In the genomic region with DNA sequence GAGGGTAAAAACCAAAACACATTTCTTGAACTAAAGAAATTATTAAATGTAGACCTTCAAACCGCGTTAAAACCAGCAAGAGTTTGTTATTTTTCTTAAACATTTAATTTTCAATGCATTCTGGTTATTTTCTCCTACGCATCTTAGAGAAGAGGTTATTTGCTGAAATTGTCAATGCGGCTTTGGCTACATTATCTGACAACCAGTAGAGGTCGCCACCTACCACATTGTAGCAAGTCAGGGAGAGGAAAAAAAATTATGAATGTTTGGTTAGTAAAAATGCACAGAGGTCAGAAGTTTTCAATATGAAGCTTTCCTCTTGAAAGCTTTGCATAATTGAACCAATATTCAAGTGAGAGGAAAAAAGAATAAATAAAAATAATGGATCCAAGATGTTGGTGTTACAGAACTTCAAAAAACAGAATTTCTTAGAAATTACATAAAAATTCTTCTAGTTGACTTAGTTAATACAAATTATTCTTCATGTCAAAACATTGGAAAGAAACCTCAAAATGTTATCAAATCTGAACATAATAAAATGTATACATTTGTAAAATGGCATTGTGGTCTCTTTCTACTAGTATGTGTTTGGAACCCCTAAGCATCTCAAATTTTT, we compare ENCODE assay signal across 8 cellular contexts.
DNase-seq lines count a peak whose midpoint lies in the region; ATAC-seq lines count a peak whose summit lies in the region.

No MANE protein-coding gene starts in this region.

- WGBS in iPS DF 6.9 (ENCODE audit: insufficient coverage, insufficient read length) = no CpG with 5 or more reads among the region's 5 CpGs

- H3K4me1 ChIP-seq in iPS DF 6.9 (ENCODE audit: control insufficient read depth, insufficient read depth, low read length) = no peaks in the 10 kb centered on the region

- ATAC-seq in GM18907 (IDR thresholded peaks at IDR 0.05; ENCODE audit: unreplicated experiment) (peak; percentile 60), HG03175 (IDR thresholded peaks at IDR 0.05; ENCODE audit: unreplicated experiment) (peak; percentile 66)
- ATAC-seq in stimulated activated naive CD8-positive, alpha-beta T cell treated with anti-CD3 and anti-CD28 coated beads, Interleukin-15, amount 100 ng/mL, for 72 hours = no peak

- H3K9me3 Mint-ChIP-seq in stimulated activated naive CD8-positive, alpha-beta T cell treated with anti-CD3 and anti-CD28 coated beads, Interleukin-15, amount 100 ng/mL, for 72 hours = no peaks in the 10 kb centered on the region

- no peaks in the 10 kb centered on the region for H3K27me3 ChIP-seq in iPS DF 6.9 (ENCODE audit: control insufficient read depth, insufficient read depth, low read length)

- no peak overlapping the region for H3K4me3 Mint-ChIP-seq in stimulated activated naive CD8-positive, alpha-beta T cell treated with anti-CD3 and anti-CD28 coated beads, Interleukin-15, amount 100 ng/mL, for 72 hours

- no peaks in the 10 kb centered on the region for H3K4me1 Mint-ChIP-seq in stimulated activated naive CD8-positive, alpha-beta T cell treated with anti-CD3 and anti-CD28 coated beads, Interleukin-15, amount 100 ng/mL, for 72 hours

- H3K4me3 ChIP-seq in iPS DF 6.9 (ENCODE audit: low read length) = no peak overlapping the region

- no peaks in the 10 kb centered on the region for H3K36me3 ChIP-seq in iPS DF 6.9 (ENCODE audit: control insufficient read depth, insufficient read depth, low read length)

- no peak overlapping the region for H3K27ac ChIP-seq in iPS DF 6.9 (ENCODE audit: low read length)

- H3K27ac Mint-ChIP-seq in stimulated activated naive CD8-positive, alpha-beta T cell treated with anti-CD3 and anti-CD28 coated beads, Interleukin-15, amount 100 ng/mL, for 72 hours = no peak overlapping the region

- H3K9me3 ChIP-seq in iPS DF 6.9 (ENCODE audit: control insufficient read depth, insufficient read depth, low read length) = no peaks in the 10 kb centered on the region

- DNase-seq in D341Med (ENCODE audit: low spot score) = peak; percentile 48
- DNase-seq in NCI-H446 (lab: John Stamatoyannopoulos, UW) = peak; percentile 63 to 82
- DNase-seq in amygdala (lab: John Stamatoyannopoulos, UW) = peak in 33 of 56 donors; percentile 1 to 83 (median 26)
- DNase-seq in iPS DF 6.9 (ENCODE audit: low read depth, low spot score) = peak; percentile 13
- peak; percentile 5 to 11 for DNase-seq in stimulated activated naive CD8-positive, alpha-beta T cell treated with anti-CD3 and anti-CD28 coated beads, Interleukin-15, amount 100 ng/mL, for 72 hours
- no peak for DNase-seq in NCI-H226

- peaks cover 7% of the 10 kb centered on the region for H3K27me3 Mint-ChIP-seq in stimulated activated naive CD8-positive, alpha-beta T cell treated with anti-CD3 and anti-CD28 coated beads, Interleukin-15, amount 100 ng/mL, for 72 hours
